10 cellular contexts compared by ENCODE assay signal in the genomic region with DNA sequence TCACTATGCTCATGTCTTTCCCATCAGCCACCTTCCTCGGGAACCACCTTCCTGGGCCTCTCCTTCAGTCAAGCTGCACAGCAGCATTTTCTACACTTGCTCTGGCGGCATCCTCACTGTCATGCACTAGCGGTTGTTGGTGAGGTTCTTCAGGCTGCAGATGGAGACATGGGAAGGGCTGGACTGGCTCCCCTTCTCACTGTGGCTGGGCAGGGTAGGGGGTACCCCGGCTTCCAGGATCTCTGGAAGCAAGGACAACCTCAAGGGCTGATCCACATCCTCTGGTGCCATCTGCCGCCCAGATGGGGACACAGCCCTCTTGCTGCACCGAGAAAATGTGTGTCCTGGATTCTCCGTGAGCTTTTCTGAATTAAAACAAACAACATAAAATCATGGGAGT. TPM values are rescaled to one million over a fixed set of nuclear protein-coding genes. Genes with fewer than 3 reads are reported as not detected.
DNase-seq lines count a peak whose midpoint lies in the region; ATAC-seq, FAIRE-seq and TF ChIP-seq lines count a peak whose summit lies in the region.
"Had no signal": no experiment of that assay in that cellular context is flagged by ENCODE, and none has a peak within 500 bp of the region (broad histone marks: within the 10 kb centered on the region; RNA-seq: fewer than 3 reads in every experiment).

No MANE protein-coding gene starts in this region.

- TF ChIP-seq EP300 in transverse colon (IDR thresholded peaks at IDR 0.05; ENCODE audit: low read depth) = no peak

- H3K27ac Mint-ChIP-seq in endodermal cell (no peak overlapping the region), nephron (no peak overlapping the region)
- H3K27ac Mint-ChIP-seq in activated T-helper 17 cell treated with anti-CD3 and anti-CD28 coated beads, Interleukin-2, amount 50 U/mL, for 72 hours = no peak overlapping the region

- in situ Hi-C loops in transverse colon (cut with MboI; ENCODE audit: low pct_ligation_motif_present in 1 of 4, low pct_unique_long_range_greater_than_20kb in 1 of 4, low sequenced_read_pairs in 3 of 4) = no loop called here

- no peak for ATAC-seq in activated T-helper 17 cell treated with anti-CD3 and anti-CD28 coated beads, Interleukin-2, amount 50 U/mL, for 72 hours (replicated peaks)

- H3K9ac ChIP-seq in endodermal cell (ENCODE audit: extremely low read depth, low read length, poor library complexity, severe bottlenecking) = no peak overlapping the region

- H3K27ac ChIP-seq in endodermal cell (ENCODE audit: low read depth, low read length) = no peak overlapping the region
- H3K27ac ChIP-seq in transverse colon = no peak overlapping the region

- no peaks in the 10 kb centered on the region for H3K9me3 ChIP-seq in endodermal cell (ENCODE audit: control insufficient read depth, low read length)
- H3K9me3 ChIP-seq in transverse colon = no peaks in the 10 kb centered on the region

- no peak for FAIRE-seq in D721Med (lab: Jason Lieb, UNC)
- FAIRE-seq: TTC549 had no signal

- DNase-seq in D721Med (ENCODE audit: insufficient read length, low spot score) (no peak), LNCaP clone FGC (ENCODE audit: low read depth) (no peak), endodermal cell (peak; percentile 82), NCI-H526 treated with DMSO at 0.1 percent for 48 hours (lab: John Stamatoyannopoulos, UW) (no peak), NCI-H2196 (lab: John Stamatoyannopoulos, UW; ENCODE audit: unreplicated experiment) (no peak), transverse colon (no peak)

- no peak overlapping the region for H3K4me3 Mint-ChIP-seq in endodermal cell
- no peak overlapping the region for H3K4me3 Mint-ChIP-seq in nephron
- H3K4me3 Mint-ChIP-seq in activated T-helper 17 cell treated with anti-CD3 and anti-CD28 coated beads, Interleukin-2, amount 50 U/mL, for 72 hours = no peak overlapping the region

- H3K4me3 ChIP-seq in LNCaP clone FGC (ENCODE audit: low read depth, low read length) (no peak overlapping the region), endodermal cell (ENCODE audit: low read length) (no peak overlapping the region), transverse colon (no peak overlapping the region)
- H3K4me3 ChIP-seq: lung had no signal

- H3K27me3 Mint-ChIP-seq in endodermal cell (ENCODE audit: insufficient read depth) (no peaks in the 10 kb centered on the region), nephron (ENCODE audit: low read depth) (no peaks in the 10 kb centered on the region)
- H3K27me3 Mint-ChIP-seq in activated T-helper 17 cell treated with anti-CD3 and anti-CD28 coated beads, Interleukin-2, amount 50 U/mL, for 72 hours = peaks cover 15% of the 10 kb centered on the region

- intact Hi-C loops in transverse colon (cut with DNase I; ENCODE audit: low total_unique reads) = no loop called here

- peak; percentile 52 for TF ChIP-seq CTCF in D721Med (IDR thresholded peaks at IDR 0.05; ENCODE audit: insufficient read depth, missing control alignments)
- peak; percentile 68 for TF ChIP-seq CTCF in LNCaP clone FGC (IDR thresholded peaks at IDR 0.05; ENCODE audit: control insufficient read depth, extremely low read depth, insufficient read depth)
- peak; percentile 77 for TF ChIP-seq CTCF in endodermal cell (conservative IDR thresholded peaks at IDR 0.05)
- peak; percentile 49 to 59 (median 51) for TF ChIP-seq CTCF in nephron (IDR thresholded peaks at IDR 0.05; ENCODE audit: unreplicated experiment in 3 of 3)
- TF ChIP-seq CTCF in transverse colon (IDR thresholded peaks at IDR 0.05) = peak in 2 of 5 experiments; percentile 17 to 32

- WGBS in endodermal cell (ENCODE audit: insufficient coverage in 1 of 2, insufficient read length in 1 of 2), 2 experiments = 81 to 83% methylated on average over 5 to 7 of the region's 7 CpGs
- WGBS in transverse colon (ENCODE audit: low coverage in 1 of 2), 2 donors = 17 to 50% methylated on average over 6 to 7 of the region's 7 CpGs

- no peaks in the 10 kb centered on the region for H3K4me1 Mint-ChIP-seq in endodermal cell
- H3K4me1 Mint-ChIP-seq in nephron = no peaks in the 10 kb centered on the region
- no peaks in the 10 kb centered on the region for H3K4me1 Mint-ChIP-seq in activated T-helper 17 cell treated with anti-CD3 and anti-CD28 coated beads, Interleukin-2, amount 50 U/mL, for 72 hours

- H3K36me3 ChIP-seq in endodermal cell (ENCODE audit: control insufficient read depth, insufficient read depth, low read length) (no peaks in the 10 kb centered on the region), transverse colon (no peaks in the 10 kb centered on the region)

- H3K9me3 Mint-ChIP-seq in endodermal cell (no peaks in the 10 kb centered on the region), nephron (no peaks in the 10 kb centered on the region)
- no peaks in the 10 kb centered on the region for H3K9me3 Mint-ChIP-seq in activated T-helper 17 cell treated with anti-CD3 and anti-CD28 coated beads, Interleukin-2, amount 50 U/mL, for 72 hours

- TF ChIP-seq POLR2A in transverse colon (IDR thresholded peaks at IDR 0.05) = no peak

- H3K27me3 ChIP-seq in endodermal cell (ENCODE audit: control insufficient read depth, insufficient read depth, low read length, poor library complexity, severe bottlenecking) = no peaks in the 10 kb centered on the region
- peaks cover 3% of the 10 kb centered on the region for H3K27me3 ChIP-seq in transverse colon

- H3K4me1 ChIP-seq in endodermal cell (ENCODE audit: control insufficient read depth, insufficient read depth, low read length) (no peaks in the 10 kb centered on the region), transverse colon (no peaks in the 10 kb centered on the region)

- no peaks in the 10 kb centered on the region for H3K36me3 Mint-ChIP-seq in endodermal cell (ENCODE audit: low read depth)
- H3K36me3 Mint-ChIP-seq in nephron (ENCODE audit: low read depth) = no peaks in the 10 kb centered on the region
- H3K36me3 Mint-ChIP-seq in activated T-helper 17 cell treated with anti-CD3 and anti-CD28 coated beads, Interleukin-2, amount 50 U/mL, for 72 hours (ENCODE audit: low read depth) = no peaks in the 10 kb centered on the region

RNA-seq across cellular contexts. Expression of gene SMOX, which starts 46.9 kb away (rescaled TPM):
- 10 to 100 TPM; 17.6 to 18.2 TPM for total RNA-seq in endodermal cell
- 17.2 TPM for polyA plus RNA-seq in endodermal cell (2013, experiment 1 of 2)
- polyA plus RNA-seq in endodermal cell (2013, experiment 2 of 2) = 14.0 TPM
- 10 to 100 TPM in 1 of 4 donors, 1 to 10 TPM in 2, not detected in 1; 2.0 to 32.4 (median 4.0) TPM for total RNA-seq in transverse colon
- total RNA-seq in activated T-helper 17 cell treated with anti-CD3 and anti-CD28 coated beads, Interleukin-2, amount 50 U/mL, for 72 hours = 10 to 100 TPM in 1 of 2 donors, 1 to 10 TPM in 1; 8.3 to 19.9 TPM

RNA-seq across cellular contexts. Expression of gene ADRA1D, which starts 53.6 kb away (rescaled TPM):
- total RNA-seq in endodermal cell = not detected
- polyA plus RNA-seq in endodermal cell (2013, experiment 1 of 2) = 0.28 TPM
- polyA plus RNA-seq in endodermal cell (2013, experiment 2 of 2) = 0.08 TPM
- 1 to 10 TPM in 2 of 4 donors, under 1 TPM in 1, not detected in 1; 0.64 to 6.4 (median 5.2) TPM for total RNA-seq in transverse colon
- not detected for total RNA-seq in activated T-helper 17 cell treated with anti-CD3 and anti-CD28 coated beads, Interleukin-2, amount 50 U/mL, for 72 hours
